ENCODE assay signal across 8 cellular contexts in the genomic region with DNA sequence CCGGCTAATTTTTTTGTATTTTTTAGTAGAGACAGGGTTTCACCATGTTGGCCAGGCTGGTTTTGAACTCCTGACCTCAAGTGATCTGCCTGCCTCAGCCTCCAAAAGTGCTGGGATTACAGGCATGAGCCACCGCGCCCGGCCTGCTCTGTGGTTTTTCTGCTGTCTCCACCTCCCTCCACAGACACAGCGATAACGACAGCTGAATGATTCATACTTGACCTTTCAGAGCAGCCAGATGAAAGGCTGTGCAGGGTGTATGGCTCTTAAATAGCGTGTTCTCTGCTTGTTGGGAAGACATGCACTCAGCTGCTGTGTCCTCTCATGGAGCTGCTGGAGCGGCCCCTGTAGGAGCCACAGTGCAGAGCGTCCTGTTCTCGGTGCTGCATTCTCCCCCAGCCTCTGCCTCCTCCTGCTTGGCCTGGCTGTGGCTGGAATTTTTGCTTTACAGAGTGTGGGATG.
A peak's percentile ranks its signal among the peaks of the same experiment; 100 is the strongest.
DNase-seq lines count a peak whose midpoint lies in the region; ATAC-seq and TF ChIP-seq lines count a peak whose summit lies in the region.
"Not testable (repeated sequence)": the region's sequence is repeated elsewhere in the genome, so short reads cannot be mapped to it uniquely, and the experiment has no call there.

No MANE protein-coding gene starts in this region.

- ATAC-seq in GM19043 (IDR thresholded peaks at IDR 0.05; ENCODE audit: low read depth, unreplicated experiment) (peak; percentile 61), RWPE2 (ENCODE audit: low read depth) (peak; percentile 98), left lobe of liver (peak; percentile 74)

- not testable (repeated sequence) for H3K9me3 ChIP-seq in RWPE2 (ENCODE audit: severe bottlenecking)

- DNase-seq in AG08395 (ENCODE audit: low spot score) (peak; percentile 93), Kasumi-1 (lab: John Stamatoyannopoulos, UW) (peak; percentile 95 to 96), RWPE2 (ENCODE audit: low spot score) (peak; percentile 74), dermis blood vessel endothelial cell (peak; percentile 74)
- peak; percentile 75 for DNase-seq in activated CD8-positive, alpha-beta memory T cell treated with anti-CD3 and anti-CD28 coated beads, Interleukin-2, amount 50 U/mL, for 4 hours
- not testable (repeated sequence) for DNase-seq in left lobe of liver (ENCODE audit: low spot score)
- peak; percentile 70 for DNase-seq in stimulated activated CD4-positive, alpha-beta T cell treated with anti-CD3 and anti-CD28 coated beads, Interleukin-2, amount 100 ng/mL, for 4 hours (ENCODE audit: low read depth)

- H3K4me3 ChIP-seq in RWPE2 (ENCODE audit: severe bottlenecking), result not testable (repeated sequence)

- H3K27me3 ChIP-seq in RWPE2 (ENCODE audit: insufficient read depth, poor library complexity, severe bottlenecking), result not testable (repeated sequence)

- not testable (repeated sequence) for H3K36me3 ChIP-seq in RWPE2 (ENCODE audit: low read depth)

- TF ChIP-seq CTCF in RWPE2 (IDR thresholded peaks at IDR 0.05; ENCODE audit: poor library complexity, severe bottlenecking), result peak; percentile 49

- not testable (repeated sequence) for H3K27ac ChIP-seq in RWPE2 (ENCODE audit: poor library complexity, severe bottlenecking)

- H3K4me1 ChIP-seq in RWPE2 (ENCODE audit: insufficient read depth, poor library complexity, severe bottlenecking), result not testable (repeated sequence)
